Comparison of ENCODE assay signal across 14 cellular contexts in genomic region chr4:7903686-7904085, GRCh38. TPM values are rescaled to one million over a fixed set of nuclear protein-coding genes. Genes with fewer than 3 reads are reported as not detected.
DNase-seq lines count a peak whose midpoint lies in the region; ATAC-seq and TF ChIP-seq lines count a peak whose summit lies in the region.
"Had no signal": no experiment of that assay in that cellular context is flagged by ENCODE, and none has a peak within 500 bp of the region (broad histone marks: within the 10 kb centered on the region; RNA-seq: fewer than 3 reads in every experiment).

No MANE protein-coding gene starts in this region.

- no peak for ATAC-seq in Panc1
- ATAC-seq in psoas muscle = no peak
- no peak for ATAC-seq in HG03354 (IDR thresholded peaks at IDR 0.05; ENCODE audit: poor library complexity, severe bottlenecking, unreplicated experiment)

- H3K36me3 ChIP-seq in GM23248 (ENCODE audit: low read depth) (no peaks in the 10 kb centered on the region), Panc1 (ENCODE audit: control insufficient read depth, insufficient read depth, low read length) (no peaks in the 10 kb centered on the region), sigmoid colon (no peaks in the 10 kb centered on the region), psoas muscle (ENCODE audit: insufficient read depth in 1 of 2, low read depth in 1 of 2) (no peaks in the 10 kb centered on the region)
- H3K36me3 ChIP-seq: adrenal gland had no signal

- 23 to 24% methylated on average over 4 of the region's 4 CpGs for WGBS in GM23248 (ENCODE audit: low coverage in 1 of 2, low lambda C conversion rate in 2 of 2, missing lambda C conversion rate in 2 of 2), 2 experiments
- 84 to 87% methylated on average over 4 of the region's 4 CpGs for WGBS in sigmoid colon, 2 donors
- WGBS in psoas muscle, 3 donors = 64 to 67% (median 66%) methylated on average over 4 of the region's 4 CpGs

- H3K27ac ChIP-seq in GM23248 = peak overlapping the region; percentile 91
- H3K27ac ChIP-seq in Panc1 (ENCODE audit: low read length) = peak overlapping the region; percentile 95
- H3K27ac ChIP-seq in sigmoid colon = peak overlapping the region; percentile 73 to 94 (median 82)
- no peak overlapping the region for H3K27ac ChIP-seq in psoas muscle

- TF ChIP-seq CTCF in Panc1 (IDR thresholded peaks at IDR 0.05) (no peak), sigmoid colon (IDR thresholded peaks at IDR 0.05) (no peak), psoas muscle (IDR thresholded peaks at IDR 0.05) (no peak), MCF 10A (IDR thresholded peaks at IDR 0.05; ENCODE audit: unreplicated experiment) (no peak)

- no peak overlapping the region for H2AFZ ChIP-seq in GM23248

- no peaks in the 10 kb centered on the region for H3K27me3 Mint-ChIP-seq in MCF 10A (ENCODE audit: insufficient read depth, unreplicated experiment)

- no peak overlapping the region for H3K27ac Mint-ChIP-seq in MCF 10A (ENCODE audit: low read depth, unreplicated experiment)
- H3K27ac Mint-ChIP-seq: dendritic cell treated with granulocyte-macrophage colony-stimulating factor and Interleukin-4, amounts not matched to agents 40 ng/mL and 50 ng/mL, for 4 days had no signal

- no peak overlapping the region for H3K4me3 Mint-ChIP-seq in MCF 10A (ENCODE audit: unreplicated experiment)
- H3K4me3 Mint-ChIP-seq: dendritic cell treated with granulocyte-macrophage colony-stimulating factor and Interleukin-4, amounts not matched to agents 40 ng/mL and 50 ng/mL, for 4 days had no signal

- BruUV-seq in Panc1 (replicated peaks; lab: Mats Ljungman, UMichigan) (no TSS peak), MCF 10A (replicated peaks; lab: Mats Ljungman, UMichigan) (no TSS peak)

- DNase-seq in GM23248 = peak; percentile 72
- no peak for DNase-seq in Panc1 (ENCODE audit: low read depth, low spot score)
- DNase-seq in fibroblast of gingiva (ENCODE audit: low read depth) = peak; percentile 70
- DNase-seq in sigmoid colon = no peak
- no peak for DNase-seq in psoas muscle
- no peak for DNase-seq in retina
- DNase-seq in MCF 10A (ENCODE audit: unreplicated experiment) = no peak
- DNase-seq: activated T-cell treated with anti-CD3 and anti-CD28 coated beads, Interleukin-2, amount 50 U/mL, for 48 hours; adrenal gland; Karpas-422; NCI-H1930; SIG-M5 had no signal

- no peak for TF ChIP-seq EP300 in sigmoid colon (IDR thresholded peaks at IDR 0.05)

- H3K4me1 Mint-ChIP-seq in MCF 10A (ENCODE audit: insufficient read depth, unreplicated experiment) = peaks cover 12% of the 10 kb centered on the region

- H3K27me3 ChIP-seq in GM23248 (replicated peaks; ENCODE audit: insufficient read depth) (no peaks in the 10 kb centered on the region), Panc1 (ENCODE audit: control insufficient read depth, insufficient read depth, low read length) (no peaks in the 10 kb centered on the region), sigmoid colon (no peaks in the 10 kb centered on the region), psoas muscle (ENCODE audit: insufficient read depth in 3 of 3, low read length in 2 of 3) (peaks cover 0 to 1% (median 0%) of the 10 kb centered on the region in 3 donors)
- H3K27me3 ChIP-seq: adrenal gland had no signal

- H3K9me2 ChIP-seq in GM23248 (ENCODE audit: insufficient read depth) = no peaks in the 10 kb centered on the region

- H4K20me1 ChIP-seq in GM23248 (ENCODE audit: insufficient read depth) = peaks cover 4% of the 10 kb centered on the region; the same call in 1 of the 2 replicates

- CTCF ChIA-PET in Panc1 (lab: Charles Lee) = no interaction called here
- CTCF ChIA-PET in MCF 10A (lab: Yijun Ruan, JAX) = interaction anchor here (0.7 kb wide), 1 partner anchor 422 kb away, joined by 4 read pairs; no protein-coding TSS in a partner anchor

- peaks cover 88% of the 10 kb centered on the region for H3F3A ChIP-seq in GM23248 (ENCODE audit: insufficient read depth)

- H3K9me3 ChIP-seq in GM23248 (ENCODE audit: low read depth) (no peaks in the 10 kb centered on the region), Panc1 (ENCODE audit: control insufficient read depth, insufficient read depth, low read depth, low read length) (no peaks in the 10 kb centered on the region), sigmoid colon (no peaks in the 10 kb centered on the region), psoas muscle (no peaks in the 10 kb centered on the region)
- H3K9me3 ChIP-seq: adrenal gland had no signal

- H3K9ac ChIP-seq in GM23248 = peak overlapping the region; percentile 72

- H3K4me1 ChIP-seq in GM23248 (ENCODE audit: insufficient read depth) (peaks cover 70% of the 10 kb centered on the region), Panc1 (ENCODE audit: control insufficient read depth, insufficient read depth, low read length) (peaks cover 98% of the 10 kb centered on the region), sigmoid colon (peaks cover 0 to 100% (median 90%) of the 10 kb centered on the region in 4 donors), psoas muscle (no peaks in the 10 kb centered on the region)

- peaks cover 6% of the 10 kb centered on the region for H3K36me3 Mint-ChIP-seq in MCF 10A (ENCODE audit: insufficient read depth, unreplicated experiment)

- POLR2A ChIA-PET in Panc1 (lab: Charles Lee) = interaction anchor here (0.5 to 0.7 kb wide), 3 partner anchors 15 to 1263 kb away, joined by 3 to 6 read pairs (median 3); partner anchors contain the start of gene MRFAP1
- POLR2A ChIA-PET in MCF 10A (lab: Yijun Ruan, JAX) = no interaction called here

- intact Hi-C loops in Panc1 (cut with micrococcal nuclease; ENCODE audit: unreplicated experiment) (no loop called here), sigmoid colon (cut with DNase I) (no loop called here), psoas muscle (cut with DNase I) (no loop called here), MCF 10A (cut with micrococcal nuclease) (no loop called here)

- H3K79me2 ChIP-seq in GM23248 (ENCODE audit: insufficient read depth) = peaks cover 89% of the 10 kb centered on the region

- H3K9me3 Mint-ChIP-seq in MCF 10A (ENCODE audit: unreplicated experiment) = no peaks in the 10 kb centered on the region
- H3K9me3 Mint-ChIP-seq: dendritic cell treated with granulocyte-macrophage colony-stimulating factor and Interleukin-4, amounts not matched to agents 40 ng/mL and 50 ng/mL, for 4 days had no signal

- peak overlapping the region; percentile 81 for H3K4me2 ChIP-seq in GM23248 (ENCODE audit: unreplicated experiment)

- in situ Hi-C loops in GM23248 (cut with MboI) = no loop called here
- in situ Hi-C loops in Panc1 (cut with HindIII; ENCODE audit: low pct_unique_long_range_greater_than_20kb, low sequenced_read_pairs) = no loop called here

- no peak for TF ChIP-seq POLR2A in sigmoid colon (IDR thresholded peaks at IDR 0.05)

- H3K4me3 ChIP-seq in GM23248 = peak overlapping the region; percentile 56
- H3K4me3 ChIP-seq in Panc1 (ENCODE audit: low read depth in 2 of 2, low read length in 2 of 2) = no peak overlapping the region
- no peak overlapping the region for H3K4me3 ChIP-seq in sigmoid colon
- H3K4me3 ChIP-seq in psoas muscle = no peak overlapping the region
- H3K4me3 ChIP-seq: adrenal gland had no signal

RNA-seq across cellular contexts. Expression of gene AFAP1, which starts 36.0 kb away (rescaled TPM):
- total RNA-seq in GM23248 (2014; rRNA removed; shearing (Covaris generic)) = 103 and 152 TPM in 2 replicates
- 52.0 and 54.4 TPM in 2 replicates for polyA plus RNA-seq in GM23248 (2016; fragmentation: Nextera tagmentation; extraction: Ambion mirVana)
- total RNA-seq in Panc1 (2021; ENCODE audit: unreplicated experiment) = 94.7 TPM
- 90.7 TPM for polyA plus RNA-seq in Panc1 (2012; ENCODE audit: insufficient read length)
- 10 to 100 TPM; 24.0 to 51.3 (median 38.2) TPM for total RNA-seq in sigmoid colon
- 10 to 100 TPM in 1 of 3 donors, 1 to 10 TPM in 2; 7.6 to 14.5 (median 9.6) TPM for polyA plus RNA-seq in sigmoid colon
- 10 to 100 TPM in 1 of 4 donors, 1 to 10 TPM in 3; 2.6 to 11.4 (median 4.3) TPM for total RNA-seq in psoas muscle
- 1 to 10 TPM; 1.3 to 1.8 (median 1.6) TPM for polyA plus RNA-seq in psoas muscle
- total RNA-seq in MCF 10A (2022) = 22.5 and 29.4 TPM in 2 replicates

Comparison
In these comparisons a context has a peak if more than half of its experiments do, and no peak if none do; other contexts are left out.
1. DNase-seq: peak in GM23248 (single experiment) and fibroblast of gingiva (single experiment); none in Panc1 (single experiment), sigmoid colon (single experiment), psoas muscle (0 of 2), retina (single experiment) and MCF 10A (single experiment).